ENCODE assay signal across 39 cellular contexts in the genomic region with DNA sequence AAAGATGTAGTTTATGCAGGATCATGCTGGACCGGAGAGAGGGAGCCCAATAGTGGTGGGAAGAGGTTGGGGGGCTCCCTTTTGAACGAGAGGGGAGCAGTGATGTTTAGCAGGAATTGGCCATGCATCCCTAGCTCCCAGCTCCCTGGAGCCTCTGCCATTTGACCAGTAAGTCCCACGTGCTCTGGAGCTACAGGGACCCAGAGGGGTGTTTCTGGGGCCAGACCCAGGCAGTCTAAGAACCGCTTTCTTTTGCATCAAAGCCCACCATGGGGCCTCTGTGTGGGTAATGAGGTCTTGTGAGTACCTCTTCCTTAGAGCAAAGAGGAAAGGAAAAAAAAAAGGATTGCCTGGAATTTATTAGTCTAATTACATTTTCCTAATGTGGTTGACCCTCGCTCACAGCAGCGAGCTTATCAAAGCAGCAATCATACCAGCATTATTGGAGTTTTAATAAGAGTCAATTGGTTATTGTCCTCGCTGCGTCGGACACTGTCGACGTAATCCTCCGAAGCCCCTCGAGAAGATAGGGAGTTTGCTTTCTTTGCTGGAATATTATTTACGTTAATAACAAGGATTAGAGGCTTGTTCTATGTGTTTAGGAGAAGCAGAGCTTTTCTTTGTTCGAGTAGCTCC. TPM values are rescaled to one million over a fixed set of nuclear protein-coding genes. Genes with fewer than 3 reads are reported as not detected.
"Had no signal": no experiment of that assay in that cellular context is flagged by ENCODE, and none has a peak within 500 bp of the region (broad histone marks: within the 10 kb centered on the region; RNA-seq: fewer than 3 reads in every experiment).

No MANE protein-coding gene starts in this region.

- H3K4me1 Mint-ChIP-seq: activated CD4-positive, alpha-beta T cell treated with anti-CD3 and anti-CD28 coated beads for 36 hours; activated CD4-positive, alpha-beta T cell treated with anti-CD3 and anti-CD28 coated beads, Interleukin-2, amount 10 ng/mL, durations not matched to agents 24 days and 14 days; activated CD8-positive, alpha-beta memory T cell treated with anti-CD3 and anti-CD28 coated beads, Interleukin-2, amount 10 ng/mL, durations not matched to agents 7 days and 5 days; activated naive CD4-positive, alpha-beta T cell treated with anti-CD3 and anti-CD28 coated beads, Interleukin-2, amount 50 U/mL, for 24 hours; activated naive CD8-positive, alpha-beta T cell treated with anti-CD3 and anti-CD28 coated beads for 36 hours; activated naive CD8-positive, alpha-beta T cell treated with anti-CD3 and anti-CD28 coated beads, Interleukin-2, amount 50 U/mL, for 24 hours; endodermal cell; T-helper 17 cell had no signal

- H3K27me3 Mint-ChIP-seq: activated CD4-positive, alpha-beta T cell treated with anti-CD3 and anti-CD28 coated beads, Interleukin-2, amount 10 ng/mL, durations not matched to agents 24 days and 14 days; activated CD8-positive, alpha-beta memory T cell treated with anti-CD3 and anti-CD28 coated beads, Interleukin-2, amount 10 ng/mL, durations not matched to agents 7 days and 5 days; activated naive CD8-positive, alpha-beta T cell treated with anti-CD3 and anti-CD28 coated beads, Interleukin-2, amount 50 U/mL, for 24 hours had no signal

- H3K4me1 ChIP-seq: adrenal gland, body of pancreas, breast epithelium, colonic mucosa had no signal

- DNase-seq: activated CD4-positive, alpha-beta memory T cell treated with anti-CD3 and anti-CD28 coated beads for 36 hours; activated CD4-positive, alpha-beta T cell treated with anti-CD3 and anti-CD28 coated beads for 36 hours; activated CD4-positive, alpha-beta T cell treated with anti-CD3 and anti-CD28 coated beads, Interleukin-2, amount 10 ng/mL, durations not matched to agents 24 days and 14 days; activated CD4-positive, CD25-positive, alpha-beta regulatory T cell; activated CD4-positive, CD25-positive, alpha-beta regulatory T cell treated with anti-CD3 and anti-CD28 coated beads, Interleukin-2, amount 50 U/mL, for 72 hours; activated CD8-positive, alpha-beta memory T cell treated with anti-CD3 and anti-CD28 coated beads, Interleukin-2, amount 10 ng/mL, durations not matched to agents 7 days and 5 days; activated CD8-positive, alpha-beta memory T cell treated with anti-CD3 and anti-CD28 coated beads, Interleukin-2, amount 50 U/mL, for 4 hours; activated CD8-positive, alpha-beta T cell treated with anti-CD3 and anti-CD28 coated beads, Interleukin-2, amount 10 ng/mL, durations not matched to agents 7 days and 5 days; activated effector memory CD4-positive, alpha-beta T cell treated with anti-CD3 and anti-CD28 coated beads, Interleukin-2, amount 50 U/mL, for 16 hours; activated naive CD4-positive, alpha-beta T cell treated with anti-CD3 and anti-CD28 coated beads for 36 hours; activated naive CD8-positive, alpha-beta T cell treated with anti-CD3 and anti-CD28 coated beads for 36 hours; activated naive CD8-positive, alpha-beta T cell treated with anti-CD3 and anti-CD28 coated beads, Interleukin-2, amount 50 U/mL, for 24 hours; activated T-cell treated with anti-CD3 and anti-CD28 coated beads, Interleukin-2, amount 50 U/mL, for 1 hour; activated T-cell treated with anti-CD3 and anti-CD28 coated beads, Interleukin-2, amount 50 U/mL, for 48 hours; adrenal gland; amygdala; body of pancreas; central memory CD4-positive, alpha-beta T cell; cerebellar nuclear complex; colonic mucosa; dorsolateral prefrontal cortex; effector memory CD4-positive, alpha-beta T cell; endodermal cell; foreskin fibroblast; head of caudate nucleus; T-helper 17 cell; T1000 had no signal

- H3K27me3 ChIP-seq: adrenal gland, body of pancreas, cardiac muscle cell, colonic mucosa had no signal

- H3K27ac Mint-ChIP-seq: activated CD4-positive, alpha-beta memory T cell treated with anti-CD3 and anti-CD28 coated beads for 36 hours; activated CD4-positive, alpha-beta T cell treated with anti-CD3 and anti-CD28 coated beads for 36 hours; activated CD4-positive, alpha-beta T cell treated with anti-CD3 and anti-CD28 coated beads, Interleukin-2, amount 10 ng/mL, durations not matched to agents 24 days and 14 days; activated CD8-positive, alpha-beta memory T cell treated with anti-CD3 and anti-CD28 coated beads, Interleukin-2, amount 10 ng/mL, durations not matched to agents 7 days and 5 days; activated CD8-positive, alpha-beta T cell treated with anti-CD3 and anti-CD28 coated beads, Interleukin-2, amount 10 ng/mL, durations not matched to agents 7 days and 5 days; activated naive CD4-positive, alpha-beta T cell treated with anti-CD3 and anti-CD28 coated beads for 36 hours; activated naive CD4-positive, alpha-beta T cell treated with anti-CD3 and anti-CD28 coated beads, Interleukin-2, amount 50 U/mL, for 24 hours; activated naive CD8-positive, alpha-beta T cell treated with anti-CD3 and anti-CD28 coated beads for 36 hours; activated naive CD8-positive, alpha-beta T cell treated with anti-CD3 and anti-CD28 coated beads, Interleukin-2, amount 50 U/mL, for 24 hours; activated T-helper 1 cell treated with anti-CD3 and anti-CD28 coated beads, Interleukin-12 subunit alpha, Interleukin-12 subunit beta, Interleukin-2, Interleukin-4 antibody, amounts not matched to agents 30 ng/mL and 10 ng/mL and 1 ng/mL, durations not matched to agents 14 hours and 24 hours and 36 hours; activated T-helper 2 cell treated with anti-CD3 and anti-CD28 coated beads, Interferon-gamma antibody, Interleukin-2, Interleukin-4, amounts not matched to agents 10 μg/mL and 5 μg/mL and 100 μg/mL, durations not matched to agents 14 hours and 24 hours and 36 hours; dendritic cell treated with granulocyte-macrophage colony-stimulating factor and Interleukin-4, amounts not matched to agents 40 ng/mL and 50 ng/mL, for 4 days; endodermal cell; T-helper 17 cell; T-helper 2 cell treated with Interferon-gamma antibody and Interleukin-4, amounts not matched to agents 5 μg/mL and 100 μg/mL, for 36 hours had no signal

- H3K36me3 ChIP-seq: adrenal gland, breast epithelium, cardiac muscle cell, colonic mucosa had no signal

- H3K36me3 Mint-ChIP-seq: activated CD4-positive, alpha-beta memory T cell treated with anti-CD3 and anti-CD28 coated beads for 36 hours; activated CD8-positive, alpha-beta memory T cell treated with anti-CD3 and anti-CD28 coated beads, Interleukin-2, amount 10 ng/mL, durations not matched to agents 7 days and 5 days; activated naive CD4-positive, alpha-beta T cell treated with anti-CD3 and anti-CD28 coated beads, Interleukin-2, amount 50 U/mL, for 24 hours; activated naive CD8-positive, alpha-beta T cell treated with anti-CD3 and anti-CD28 coated beads for 36 hours had no signal

- H3K27ac ChIP-seq: adrenal gland, body of pancreas, breast epithelium, cardiac muscle cell, colonic mucosa, dorsolateral prefrontal cortex had no signal

- FAIRE-seq: frontal cortex had no signal

- H3K4me3 Mint-ChIP-seq: activated CD4-positive, alpha-beta memory T cell treated with anti-CD3 and anti-CD28 coated beads for 36 hours; activated CD4-positive, alpha-beta T cell treated with anti-CD3 and anti-CD28 coated beads for 36 hours; activated CD4-positive, alpha-beta T cell treated with anti-CD3 and anti-CD28 coated beads, Interleukin-2, amount 10 ng/mL, durations not matched to agents 24 days and 14 days; activated CD8-positive, alpha-beta memory T cell treated with anti-CD3 and anti-CD28 coated beads, Interleukin-2, amount 10 ng/mL, durations not matched to agents 7 days and 5 days; activated CD8-positive, alpha-beta T cell treated with anti-CD3 and anti-CD28 coated beads, Interleukin-2, amount 10 ng/mL, durations not matched to agents 7 days and 5 days; activated naive CD4-positive, alpha-beta T cell treated with anti-CD3 and anti-CD28 coated beads for 36 hours; activated naive CD4-positive, alpha-beta T cell treated with anti-CD3 and anti-CD28 coated beads, Interleukin-2, amount 50 U/mL, for 24 hours; activated naive CD8-positive, alpha-beta T cell treated with anti-CD3 and anti-CD28 coated beads for 36 hours; activated naive CD8-positive, alpha-beta T cell treated with anti-CD3 and anti-CD28 coated beads, Interleukin-2, amount 50 U/mL, for 24 hours; activated T-helper 1 cell treated with anti-CD3 and anti-CD28 coated beads, Interleukin-12 subunit alpha, Interleukin-12 subunit beta, Interleukin-2, Interleukin-4 antibody, amounts not matched to agents 30 ng/mL and 10 ng/mL and 1 ng/mL, durations not matched to agents 14 hours and 24 hours and 36 hours; dendritic cell treated with granulocyte-macrophage colony-stimulating factor and Interleukin-4, amounts not matched to agents 40 ng/mL and 50 ng/mL, for 4 days; endodermal cell; T-helper 17 cell; T-helper 2 cell treated with Interferon-gamma antibody and Interleukin-4, amounts not matched to agents 5 μg/mL and 100 μg/mL, for 36 hours had no signal

- H3K9me3 ChIP-seq: adrenal gland, body of pancreas, breast epithelium, colonic mucosa had no signal

- H3K9me3 Mint-ChIP-seq: activated CD4-positive, alpha-beta memory T cell treated with anti-CD3 and anti-CD28 coated beads for 36 hours; activated CD4-positive, alpha-beta T cell treated with anti-CD3 and anti-CD28 coated beads, Interleukin-2, amount 10 ng/mL, durations not matched to agents 24 days and 14 days; activated naive CD4-positive, alpha-beta T cell treated with anti-CD3 and anti-CD28 coated beads for 36 hours; activated naive CD4-positive, alpha-beta T cell treated with anti-CD3 and anti-CD28 coated beads, Interleukin-2, amount 50 U/mL, for 24 hours; activated naive CD8-positive, alpha-beta T cell treated with anti-CD3 and anti-CD28 coated beads for 36 hours; activated naive CD8-positive, alpha-beta T cell treated with anti-CD3 and anti-CD28 coated beads, Interleukin-2, amount 50 U/mL, for 24 hours; activated T-helper 1 cell treated with anti-CD3 and anti-CD28 coated beads, Interleukin-12 subunit alpha, Interleukin-12 subunit beta, Interleukin-2, Interleukin-4 antibody, amounts not matched to agents 30 ng/mL and 10 ng/mL and 1 ng/mL, durations not matched to agents 14 hours and 24 hours and 36 hours; activated T-helper 2 cell treated with anti-CD3 and anti-CD28 coated beads, Interferon-gamma antibody, Interleukin-2, Interleukin-4, amounts not matched to agents 10 μg/mL and 5 μg/mL and 100 μg/mL, durations not matched to agents 14 hours and 24 hours and 36 hours; dendritic cell treated with granulocyte-macrophage colony-stimulating factor and Interleukin-4, amounts not matched to agents 40 ng/mL and 50 ng/mL, for 4 days; endodermal cell; T-helper 2 cell treated with Interferon-gamma antibody and Interleukin-4, amounts not matched to agents 5 μg/mL and 100 μg/mL, for 36 hours had no signal

- ATAC-seq: activated CD4-positive, alpha-beta T cell treated with anti-CD3 and anti-CD28 coated beads for 36 hours; activated CD8-positive, alpha-beta memory T cell treated with anti-CD3 and anti-CD28 coated beads, Interleukin-2, amount 10 ng/mL, durations not matched to agents 7 days and 5 days; activated CD8-positive, alpha-beta T cell treated with anti-CD3 and anti-CD28 coated beads, Interleukin-2, amount 10 ng/mL, durations not matched to agents 7 days and 5 days; activated naive CD8-positive, alpha-beta T cell treated with anti-CD3 and anti-CD28 coated beads, Interleukin-2, amount 50 U/mL, for 24 hours; body of pancreas; esophagus mucosa; T-helper 17 cell had no signal

- H3K4me3 ChIP-seq: adrenal gland, body of pancreas, breast epithelium, cardiac muscle cell, colonic mucosa, dorsolateral prefrontal cortex had no signal

RNA-seq across cellular contexts. Expression of a gene that starts 17.6 kb away (rescaled TPM):
- total RNA-seq: activated CD4-positive, alpha-beta memory T cell treated with anti-CD3 and anti-CD28 coated beads for 36 hours; activated CD4-positive, alpha-beta T cell treated with anti-CD3 and anti-CD28 coated beads, Interleukin-2, amount 10 ng/mL, durations not matched to agents 24 days and 14 days; activated CD8-positive, alpha-beta memory T cell treated with anti-CD3 and anti-CD28 coated beads for 36 hours; activated CD8-positive, alpha-beta memory T cell treated with anti-CD3 and anti-CD28 coated beads, Interleukin-2, amount 10 ng/mL, durations not matched to agents 7 days and 5 days; activated CD8-positive, alpha-beta T cell treated with anti-CD3 and anti-CD28 coated beads, Interleukin-2, amount 10 ng/mL, durations not matched to agents 7 days and 5 days; activated naive CD8-positive, alpha-beta T cell treated with anti-CD3 and anti-CD28 coated beads for 36 hours; activated T-helper 1 cell treated with anti-CD3 and anti-CD28 coated beads, Interleukin-12 subunit alpha, Interleukin-12 subunit beta, Interleukin-2, Interleukin-4 antibody, amounts not matched to agents 30 ng/mL and 10 ng/mL and 1 ng/mL, durations not matched to agents 14 hours and 24 hours and 36 hours; activated T-helper 2 cell treated with anti-CD3 and anti-CD28 coated beads, Interferon-gamma antibody, Interleukin-2, Interleukin-4, amounts not matched to agents 10 μg/mL and 5 μg/mL and 100 μg/mL, durations not matched to agents 14 hours and 24 hours and 36 hours; adrenal gland; aorta; body of pancreas; breast epithelium; cardiac muscle cell; endodermal cell; epithelial cell of proximal tubule; T-helper 17 cell had no signal
- polyA plus RNA-seq: adrenal gland, aorta, cardiac muscle cell had no signal
